33 cellular contexts compared by ENCODE assay signal in genomic region chrX:143047511-143047910, GRCh38. TPM values are rescaled to one million over a fixed set of nuclear protein-coding genes. Genes with fewer than 3 reads are reported as not detected.
"Had no signal": no experiment of that assay in that cellular context is flagged by ENCODE, and none has a peak within 500 bp of the region (broad histone marks: within the 10 kb centered on the region; RNA-seq: fewer than 3 reads in every experiment).

No MANE protein-coding gene starts in this region.

- H3K27ac ChIP-seq: stomach, suprapubic skin, testis, thoracic aorta, thyroid gland, tibial artery, tibial nerve, transverse colon, upper lobe of left lung, upper lobe of right lung, vagina had no signal

- H3K4me3 ChIP-seq: stomach, suprapubic skin, testis, thoracic aorta, thyroid gland, tibial artery, tibial nerve, transverse colon, upper lobe of left lung, upper lobe of right lung, vagina had no signal

- H3K27me3 Mint-ChIP-seq: stimulated activated memory B cell treated with anti-CD40 and anti-IgM and Interleukin-4, amounts not matched to agents 10 μg/mL and 1 μg/mL and 100 μg/mL, for 72 hours; stimulated activated naive B cell treated with anti-CD40 and anti-IgM and Interleukin-4, amounts not matched to agents 10 μg/mL and 1 μg/mL and 100 μg/mL, for 72 hours; stimulated activated naive CD8-positive, alpha-beta T cell treated with anti-CD3 and anti-CD28 coated beads, Interleukin-15, amount 100 ng/mL, for 72 hours; stimulated activated naive CD8-positive, alpha-beta T cell treated with anti-CD3 and anti-CD28 coated beads, Interleukin-15, Interleukin-2, amounts not matched to agents 100 ng/mL and 50 ng/mL, for 24 hours; type B pancreatic cell had no signal

- H3K4me1 Mint-ChIP-seq: stimulated activated effector memory CD8-positive, alpha-beta T cell treated with anti-CD3 and anti-CD28 coated beads, Interleukin-12 subunit alpha, Interleukin-12 subunit beta, amount 100 ng/mL, for 72 hours; stimulated activated memory B cell treated with anti-CD40 and anti-IgM and Interleukin-4, amounts not matched to agents 10 μg/mL and 1 μg/mL and 100 μg/mL, for 72 hours; stimulated activated naive B cell treated with anti-CD40 and anti-IgM and Interleukin-4, amounts not matched to agents 10 μg/mL and 1 μg/mL and 100 μg/mL, for 72 hours; stimulated activated naive CD8-positive, alpha-beta T cell treated with anti-CD3 and anti-CD28 coated beads, Interleukin-15, amount 100 ng/mL, for 72 hours had no signal

- H3K4me3 Mint-ChIP-seq: stimulated activated effector memory CD8-positive, alpha-beta T cell treated with anti-CD3 and anti-CD28 coated beads, Interleukin-12 subunit alpha, Interleukin-12 subunit beta, amount 100 ng/mL, for 72 hours; stimulated activated memory B cell treated with anti-CD40 and anti-IgM and Interleukin-4, amounts not matched to agents 10 μg/mL and 1 μg/mL and 100 μg/mL, for 72 hours; stimulated activated naive B cell treated with anti-CD40 and anti-IgM and Interleukin-4, amounts not matched to agents 10 μg/mL and 1 μg/mL and 100 μg/mL, for 72 hours; stimulated activated naive CD8-positive, alpha-beta T cell treated with anti-CD3 and anti-CD28 coated beads, Interleukin-15, amount 100 ng/mL, for 72 hours; stimulated activated naive CD8-positive, alpha-beta T cell treated with anti-CD3 and anti-CD28 coated beads, Interleukin-15, Interleukin-2, amounts not matched to agents 100 ng/mL and 50 ng/mL, for 24 hours; type B pancreatic cell had no signal

- H3K27ac Mint-ChIP-seq: stimulated activated effector memory CD8-positive, alpha-beta T cell treated with anti-CD3 and anti-CD28 coated beads, Interleukin-12 subunit alpha, Interleukin-12 subunit beta, amount 100 ng/mL, for 72 hours; stimulated activated memory B cell treated with anti-CD40 and anti-IgM and Interleukin-4, amounts not matched to agents 10 μg/mL and 1 μg/mL and 100 μg/mL, for 72 hours; stimulated activated naive B cell treated with anti-CD40 and anti-IgM and Interleukin-4, amounts not matched to agents 10 μg/mL and 1 μg/mL and 100 μg/mL, for 72 hours; stimulated activated naive CD8-positive, alpha-beta T cell treated with anti-CD3 and anti-CD28 coated beads, Interleukin-15, amount 100 ng/mL, for 72 hours; stimulated activated naive CD8-positive, alpha-beta T cell treated with anti-CD3 and anti-CD28 coated beads, Interleukin-15, Interleukin-2, amounts not matched to agents 100 ng/mL and 50 ng/mL, for 24 hours; type B pancreatic cell had no signal

- DNase-seq: stimulated activated CD4-positive, alpha-beta T cell treated with anti-CD3 and anti-CD28 coated beads, Interleukin-2, amount 100 ng/mL, for 48 hours; stimulated activated CD4-positive, alpha-beta T cell treated with anti-CD3 and anti-CD28 coated beads, Interleukin-4, amount 100 ng/mL, for 1 hour; stimulated activated CD4-positive, alpha-beta T cell treated with anti-CD3 and anti-CD28 coated beads, Interleukin-4, amount 100 ng/mL, for 24 hours; stimulated activated CD4-positive, alpha-beta T cell treated with anti-CD3 and anti-CD28 coated beads, Interleukin-4, amount 100 ng/mL, for 4 hours; stimulated activated CD8-positive, alpha-beta memory T cell treated with anti-CD3 and anti-CD28 coated beads, Interleukin-4, amount 100 ng/mL, for 48 hours; stimulated activated naive B cell treated with anti-CD40 and anti-IgM and Interleukin-4, amounts not matched to agents 10 μg/mL and 1 μg/mL and 100 μg/mL, for 72 hours; stimulated activated naive CD4-positive, alpha-beta T cell; stimulated activated naive CD4-positive, alpha-beta T cell treated with Interleukin-2 at 50 U/mL for 16 hours; stimulated activated naive CD8-positive, alpha-beta T cell treated with anti-CD3 and anti-CD28 coated beads, Interleukin-15, amount 100 ng/mL, for 72 hours; stimulated activated naive CD8-positive, alpha-beta T cell treated with anti-CD3 and anti-CD28 coated beads, Interleukin-15, Interleukin-2, amounts not matched to agents 100 U/mL and 50 U/mL, for 24 hours; stomach; substantia nigra; testis; thyroid gland; tibial artery; transverse colon; trophoblast cell; upper lobe of left lung; upper lobe of right lung had no signal

- H3K27me3 ChIP-seq: stomach, suprapubic skin, testis, thyroid gland, tibial artery, tibial nerve, transverse colon, upper lobe of left lung, upper lobe of right lung, vagina had no signal

- H3K9me3 ChIP-seq: stomach, suprapubic skin, testis, thoracic aorta, thyroid gland, tibial artery, tibial nerve, transverse colon, upper lobe of left lung, upper lobe of right lung, vagina had no signal

- H3K36me3 Mint-ChIP-seq: stimulated activated effector memory CD8-positive, alpha-beta T cell treated with anti-CD3 and anti-CD28 coated beads, Interleukin-12 subunit alpha, Interleukin-12 subunit beta, amount 100 ng/mL, for 72 hours; stimulated activated memory B cell treated with anti-CD40 and anti-IgM and Interleukin-4, amounts not matched to agents 10 μg/mL and 1 μg/mL and 100 μg/mL, for 72 hours; stimulated activated naive B cell treated with anti-CD40 and anti-IgM and Interleukin-4, amounts not matched to agents 10 μg/mL and 1 μg/mL and 100 μg/mL, for 72 hours; type B pancreatic cell had no signal

- ATAC-seq: stimulated activated effector memory CD8-positive, alpha-beta T cell treated with anti-CD3 and anti-CD28 coated beads, Interleukin-12 subunit alpha, Interleukin-12 subunit beta, amount 100 ng/mL, for 72 hours; stimulated activated memory B cell treated with anti-CD40 and anti-IgM and Interleukin-4, amounts not matched to agents 10 μg/mL and 1 μg/mL and 100 μg/mL, for 72 hours; stimulated activated naive B cell treated with anti-CD40 and anti-IgM and Interleukin-4, amounts not matched to agents 10 μg/mL and 1 μg/mL and 100 μg/mL, for 72 hours; stimulated activated naive CD8-positive, alpha-beta T cell treated with anti-CD3 and anti-CD28 coated beads, Interleukin-15, amount 100 ng/mL, for 72 hours; stimulated activated naive CD8-positive, alpha-beta T cell treated with anti-CD3 and anti-CD28 coated beads, Interleukin-15, Interleukin-2, amounts not matched to agents 100 U/mL and 50 U/mL, for 24 hours; upper lobe of right lung had no signal

- H3K36me3 ChIP-seq: stomach, suprapubic skin, thoracic aorta, thyroid gland, tibial artery, tibial nerve, transverse colon, upper lobe of left lung, upper lobe of right lung, vagina had no signal

- H3K9me3 Mint-ChIP-seq: stimulated activated memory B cell treated with anti-CD40 and anti-IgM and Interleukin-4, amounts not matched to agents 10 μg/mL and 1 μg/mL and 100 μg/mL, for 72 hours had no signal

- FAIRE-seq: urothelium cell line had no signal

- H3K4me1 ChIP-seq: stomach, suprapubic skin, testis, thyroid gland, tibial artery, tibial nerve, transverse colon, upper lobe of left lung, upper lobe of right lung, vagina had no signal

RNA-seq across cellular contexts. Expression of gene SPANXN4, which starts 21.8 kb away (rescaled TPM):
- total RNA-seq: stomach, subcutaneous adipose tissue, suprapubic skin, temporal lobe, thoracic aorta, thyroid gland, tibial nerve, transverse colon, upper lobe of left lung, upper lobe of right lung, ureter, urinary bladder, vagina had no signal
- polyA plus RNA-seq: stomach, thymus, urinary bladder had no signal
